1 cellular context compared by ENCODE assay signal in genomic region chr12:123986374-123986920, GRCh38.
TF ChIP-seq lines count a peak whose summit lies in the region.

No MANE protein-coding gene starts in this region.

TF ChIP-seq in SK-N-SH, 30 proteins besides CTCF, POLR2A, EP300 and RAD21 (continued from another document):
- TF ChIP-seq REST (IDR thresholded peaks at IDR 0.05; ENCODE audit: low read depth, low read length) (no peak), SMC3 (IDR thresholded peaks at IDR 0.05; ENCODE audit: low read depth, low read length) (no peak), EZH2phosphoT487 (IDR thresholded peaks at IDR 0.05; ENCODE audit: borderline replicate concordance, low read depth) (no peak), ZBTB33 (IDR thresholded peaks at IDR 0.05; ENCODE audit: borderline replicate concordance, low read depth) (no peak), JUND (IDR thresholded peaks at IDR 0.05) (no peak), RFX5 (IDR thresholded peaks at IDR 0.05; ENCODE audit: low read length) (no peak)
